ENCODE assay signal across 29 cellular contexts in genomic region chr20:10313215-10313614, GRCh38.
DNase-seq lines count a peak whose midpoint lies in the region; ATAC-seq and TF ChIP-seq lines count a peak whose summit lies in the region.
"Had no signal": no experiment of that assay in that cellular context is flagged by ENCODE, and none has a peak within 500 bp of the region (broad histone marks: within the 10 kb centered on the region; RNA-seq: fewer than 3 reads in every experiment).

No MANE protein-coding gene starts in this region.

- no peaks in the 10 kb centered on the region for H3K9me3 Mint-ChIP-seq in activated T-cell treated with anti-CD3 and anti-CD28 coated beads, Interleukin-2, amount 50 U/mL, for 24 hours
- H3K9me3 Mint-ChIP-seq: activated T-helper 1 cell treated with anti-CD3 and anti-CD28 coated beads, Interleukin-12 subunit alpha, Interleukin-12 subunit beta, Interleukin-2, Interleukin-4 antibody, amounts not matched to agents 30 ng/mL and 10 ng/mL and 1 ng/mL, durations not matched to agents 14 hours and 24 hours and 36 hours; brain had no signal

- no peaks in the 10 kb centered on the region for H3K36me3 Mint-ChIP-seq in activated T-cell treated with anti-CD3 and anti-CD28 coated beads, Interleukin-2, amount 50 U/mL, for 24 hours (ENCODE audit: low read depth)

- no peak overlapping the region for H3K27ac Mint-ChIP-seq in activated T-cell treated with anti-CD3 and anti-CD28 coated beads, Interleukin-2, amount 50 U/mL, for 24 hours
- H3K27ac Mint-ChIP-seq: activated naive CD4-positive, alpha-beta T cell treated with anti-CD3 and anti-CD28 coated beads, Interleukin-2, amount 50 U/mL, for 24 hours; activated T-helper 1 cell treated with anti-CD3 and anti-CD28 coated beads, Interleukin-12 subunit alpha, Interleukin-12 subunit beta, Interleukin-2, Interleukin-4 antibody, amounts not matched to agents 30 ng/mL and 10 ng/mL and 1 ng/mL, durations not matched to agents 14 hours and 24 hours and 36 hours; effector memory CD8-positive, alpha-beta T cell; WTC11 had no signal

- H3K9me2 ChIP-seq in PC-9 (ENCODE audit: insufficient read depth): no peaks in the 10 kb centered on the region

- H3K4me3 ChIP-seq in HEK293 (ENCODE audit: low read depth, low read length) (no peak overlapping the region), adipocyte (ENCODE audit: low read length) (no peak overlapping the region), fibroblast of lung (replicated peaks in 1 of 4; ENCODE audit: control extremely low read depth in 1 of 4, insufficient read depth in 1 of 4, low read depth in 3 of 4, low read length in 4 of 4) (no peak overlapping the region), Peyer's patch (no peak overlapping the region), PC-9 (no peak overlapping the region)
- H3K4me3 ChIP-seq: colonic mucosa, esophagus muscularis mucosa, GM12878, thyroid gland had no signal

- BruUV-seq in PC-9 (replicated peaks; lab: Mats Ljungman, UMichigan): no TSS peak

- H3K27ac ChIP-seq in HEK293 (ENCODE audit: extremely low read depth, low read depth, low read length) (peak overlapping the region; percentile 81; the same call in 1 of the 2 replicates), fibroblast of lung (ENCODE audit: insufficient read depth, low read length) (no peak overlapping the region), Peyer's patch (no peak overlapping the region), PC-9 (no peak overlapping the region)
- H3K27ac ChIP-seq: C4-2B, colonic mucosa, esophagus muscularis mucosa, thyroid gland had no signal

- H3K36me3 ChIP-seq in HEK293 (ENCODE audit: control insufficient read depth in 2 of 2, insufficient read depth in 1 of 2, low read length in 2 of 2) (no peaks in the 10 kb centered on the region), adipocyte (ENCODE audit: control insufficient read depth, insufficient read depth, low read length, severe bottlenecking) (no peaks in the 10 kb centered on the region), fibroblast of lung (ENCODE audit: control insufficient read depth, insufficient read depth, low read length) (no peaks in the 10 kb centered on the region), Peyer's patch (no peaks in the 10 kb centered on the region), PC-9 (ENCODE audit: low read depth) (no peaks in the 10 kb centered on the region)
- H3K36me3 ChIP-seq: colonic mucosa, esophagus muscularis mucosa, thyroid gland had no signal

- TF ChIP-seq CTCF in HEK293 (tag by site-specific recombination; IDR thresholded peaks at IDR 0.05) (no peak), fibroblast of lung (conservative IDR thresholded peaks at IDR 0.05 in 1 of 2, IDR thresholded peaks at IDR 0.05 in 1 of 2; ENCODE audit: low read depth in 1 of 2, low read length in 2 of 2) (no peak), Peyer's patch (IDR thresholded peaks at IDR 0.05) (no peak), PC-9 (conservative IDR thresholded peaks at IDR 0.05) (no peak)

- H3K27me3 Mint-ChIP-seq in activated T-cell treated with anti-CD3 and anti-CD28 coated beads, Interleukin-2, amount 50 U/mL, for 24 hours: peaks cover 50% of the 10 kb centered on the region

- ATAC-seq in sciatic nerve (peak; percentile 49), GM18502 (IDR thresholded peaks at IDR 0.05; ENCODE audit: poor library complexity, unreplicated experiment) (no peak)
- ATAC-seq: effector memory CD8-positive, alpha-beta T cell; GM12878; WTC11 had no signal

- intact Hi-C loops in sciatic nerve (cut with DNase I) (no loop called here), PC-9 (cut with micrococcal nuclease; ENCODE audit: unreplicated experiment) (no loop called here)

- no peaks in the 10 kb centered on the region for H3K27me3 ChIP-seq in adipocyte (replicated peaks; ENCODE audit: control insufficient read depth, insufficient read depth, low read length)
- H3K27me3 ChIP-seq in fibroblast of lung (ENCODE audit: control insufficient read depth, insufficient read depth, low read length): no peaks in the 10 kb centered on the region
- H3K27me3 ChIP-seq in Peyer's patch: no peaks in the 10 kb centered on the region
- H3K27me3 ChIP-seq in PC-9 (ENCODE audit: insufficient read depth, low read depth): no peaks in the 10 kb centered on the region
- H3K27me3 ChIP-seq: colonic mucosa, thyroid gland had no signal

- CTCF ChIA-PET in HEK293 (lab: Yijun Ruan, JAX): no interaction called here
- CTCF ChIA-PET in PC-9 (lab: Charles Lee): no interaction called here

- peaks cover 6% of the 10 kb centered on the region; the same call in 1 of the 2 replicates for H3F3A ChIP-seq in PC-9 (ENCODE audit: insufficient read depth, low read depth)

- H4K20me1 ChIP-seq in fibroblast of lung (ENCODE audit: control insufficient read depth, extremely low read depth, insufficient read depth, low read length): no peaks in the 10 kb centered on the region
- no peaks in the 10 kb centered on the region for H4K20me1 ChIP-seq in PC-9 (ENCODE audit: insufficient read depth)

- H3K9ac ChIP-seq in adipocyte (ENCODE audit: low read length) (peak overlapping the region; percentile 49), fibroblast of lung (ENCODE audit: insufficient read depth, low read length) (no peak overlapping the region)

- H3K4me2 ChIP-seq in fibroblast of lung (ENCODE audit: extremely low read depth, insufficient read depth, low read length): no peak overlapping the region
- no peak overlapping the region for H3K4me2 ChIP-seq in PC-9

- H3K4me1 Mint-ChIP-seq in activated T-cell treated with anti-CD3 and anti-CD28 coated beads, Interleukin-2, amount 50 U/mL, for 24 hours (ENCODE audit: low read depth): no peaks in the 10 kb centered on the region
- H3K4me1 Mint-ChIP-seq: activated naive CD4-positive, alpha-beta T cell treated with anti-CD3 and anti-CD28 coated beads, Interleukin-2, amount 50 U/mL, for 24 hours had no signal

- H3K9me3 ChIP-seq in HEK293 (ENCODE audit: control insufficient read depth, insufficient read depth, low read depth, low read length) (no peaks in the 10 kb centered on the region; the same call in 1 of the 2 replicates), adipocyte (ENCODE audit: control insufficient read depth, low read length) (peaks cover 7% of the 10 kb centered on the region), fibroblast of lung (ENCODE audit: control insufficient read depth, insufficient read depth, low read depth, low read length) (no peaks in the 10 kb centered on the region), Peyer's patch (no peaks in the 10 kb centered on the region), PC-9 (ENCODE audit: insufficient read depth, low read depth) (peaks cover 6% of the 10 kb centered on the region; the same call in 1 of the 2 replicates)
- H3K9me3 ChIP-seq: colonic mucosa, thyroid gland had no signal

- POLR2A ChIA-PET in HEK293 (lab: Yijun Ruan, JAX): no interaction called here
- POLR2A ChIA-PET in PC-9 (lab: Charles Lee; ENCODE audit: unreplicated experiment): no interaction called here

- no peak for TF ChIP-seq POLR2A in Peyer's patch (IDR thresholded peaks at IDR 0.05)

- no peak overlapping the region for H3K4me3 Mint-ChIP-seq in activated T-cell treated with anti-CD3 and anti-CD28 coated beads, Interleukin-2, amount 50 U/mL, for 24 hours
- H3K4me3 Mint-ChIP-seq: activated naive CD4-positive, alpha-beta T cell treated with anti-CD3 and anti-CD28 coated beads, Interleukin-2, amount 50 U/mL, for 24 hours; activated T-helper 1 cell treated with anti-CD3 and anti-CD28 coated beads, Interleukin-12 subunit alpha, Interleukin-12 subunit beta, Interleukin-2, Interleukin-4 antibody, amounts not matched to agents 30 ng/mL and 10 ng/mL and 1 ng/mL, durations not matched to agents 14 hours and 24 hours and 36 hours; brain; effector memory CD8-positive, alpha-beta T cell; WTC11 had no signal

- H3K79me2 ChIP-seq in fibroblast of lung (ENCODE audit: control insufficient read depth, insufficient read depth, low read length) (no peaks in the 10 kb centered on the region), PC-9 (ENCODE audit: low read depth) (no peaks in the 10 kb centered on the region)

- H3K4me1 ChIP-seq in HEK293 (ENCODE audit: control insufficient read depth, insufficient read depth, low read length): peaks cover 14% of the 10 kb centered on the region
- H3K4me1 ChIP-seq in adipocyte (ENCODE audit: control insufficient read depth, insufficient read depth, low read length): peaks cover 44% of the 10 kb centered on the region
- peaks cover 30% of the 10 kb centered on the region for H3K4me1 ChIP-seq in fibroblast of lung (ENCODE audit: control insufficient read depth, extremely low read depth, insufficient read depth, low read length)
- no peaks in the 10 kb centered on the region for H3K4me1 ChIP-seq in Peyer's patch
- H3K4me1 ChIP-seq in PC-9 (replicated peaks; ENCODE audit: insufficient read depth): peaks cover 17% of the 10 kb centered on the region
- H3K4me1 ChIP-seq: colonic mucosa, esophagus muscularis mucosa had no signal

- no peak overlapping the region for H2AFZ ChIP-seq in fibroblast of lung (ENCODE audit: low read length)
- H2AFZ ChIP-seq in PC-9: no peak overlapping the region

- no peak for DNase-seq in adipocyte (ENCODE audit: low read depth)
- DNase-seq in fibroblast of lung (ENCODE audit: low read depth in 2 of 2): peak; percentile 37 to 50
- DNase-seq in sciatic nerve (ENCODE audit: low spot score): no peak
- DNase-seq in Peyer's patch: no peak
- DNase-seq in activated T-cell treated with anti-CD3 and anti-CD28 coated beads, Interleukin-2, amount 50 U/mL, for 24 hours: no peak
- DNase-seq in PC-9: no peak
- DNase-seq: activated CD4-positive, alpha-beta T cell treated with anti-CD3 and anti-CD28 coated beads, Interleukin-2, amount 50 U/mL, for 1 hour; colonic mucosa; DND-41; effector memory CD8-positive, alpha-beta T cell; H7; Karpas-422; kidney glomerular epithelial cell; NCI-H187; NCI-H2171 treated with DMSO at 0.1 percent for 48 hours; NCI-H526 treated with DMSO at 0.1 percent for 48 hours; RPMI8226; stimulated activated naive CD4-positive, alpha-beta T cell treated with Interleukin-2 at 50 U/mL for 16 hours; T1000 had no signal

TF ChIP-seq in HEK293, 187 proteins besides CTCF, POLR2A, EP300 and RAD21 (continues in another document):
- TF ChIP-seq ZNF510 (tag by site-specific recombination; IDR thresholded peaks at IDR 0.05; ENCODE audit: insufficient replicate concordance) (no peak), ZNF223 (tag by site-specific recombination; IDR thresholded peaks at IDR 0.05) (no peak), ZNF621 (tag by site-specific recombination; IDR thresholded peaks at IDR 0.05) (no peak), ZSCAN23 (tag by site-specific recombination; IDR thresholded peaks at IDR 0.05) (no peak), PBX3 (CRISPR knock-in tag; IDR thresholded peaks at IDR 0.05) (no peak)

Comparison
In these comparisons a context has a peak if more than half of its experiments do, and no peak if none do; other contexts are left out.
1. DNase-seq: peak in fibroblast of lung (2 of 2); none in adipocyte (single experiment), sciatic nerve (single experiment), Peyer's patch (0 of 3), activated T-cell treated with anti-CD3 and anti-CD28 coated beads, Interleukin-2, amount 50 U/mL, for 24 hours (single experiment) and PC-9 (0 of 2).